8 cellular contexts compared by ENCODE assay signal in the genomic region with DNA sequence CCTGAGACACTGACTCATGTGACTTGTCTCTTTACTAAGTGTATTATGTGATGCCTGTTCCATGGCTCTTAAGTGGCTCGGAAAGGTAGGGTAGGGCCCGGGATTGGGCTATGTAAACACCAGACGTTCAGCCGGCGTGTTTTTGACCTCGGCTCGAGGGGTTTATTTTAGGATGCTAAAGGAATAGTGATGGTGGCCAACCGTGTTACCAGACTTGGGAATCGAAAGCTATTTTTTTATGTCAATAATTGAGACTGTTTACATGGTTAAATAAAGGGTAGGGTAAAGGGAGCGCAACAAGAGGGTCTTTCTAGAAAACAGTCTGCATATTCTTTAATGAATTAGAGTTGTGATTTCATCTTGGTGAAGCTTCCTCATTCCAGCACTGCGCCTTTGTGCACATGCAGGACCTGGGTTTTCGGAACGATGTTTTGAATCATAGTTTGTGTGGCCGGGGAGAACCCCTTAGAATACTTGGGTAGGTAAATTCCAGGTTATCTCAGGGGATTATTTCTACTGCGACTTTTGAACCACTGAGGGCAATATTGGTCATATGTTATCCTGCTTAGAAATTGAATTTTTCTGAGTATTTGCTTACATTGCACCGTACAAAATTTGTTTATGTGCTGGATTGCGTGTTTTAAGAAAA.
DNase-seq lines count a peak whose midpoint lies in the region; ATAC-seq and TF ChIP-seq lines count a peak whose summit lies in the region.

No MANE protein-coding gene starts in this region.

- ATAC-seq in GM18909 (IDR thresholded peaks at IDR 0.05; ENCODE audit: poor library complexity, unreplicated experiment) (peak; percentile 26), HG03521 (IDR thresholded peaks at IDR 0.05; ENCODE audit: unreplicated experiment) (peak; percentile 2), GM19351 (IDR thresholded peaks at IDR 0.05; ENCODE audit: unreplicated experiment) (no peak)

- no peak for TF ChIP-seq CTCF in AG10803 (conservative IDR thresholded peaks at IDR 0.05; ENCODE audit: low read length)
- TF ChIP-seq CTCF in astrocyte of the cerebellum (IDR thresholded peaks at IDR 0.05; ENCODE audit: low read depth, low read length, missing control alignments): no peak

- peak overlapping the region; percentile 93 for H3K9ac ChIP-seq in SK-N-MC (ENCODE audit: insufficient read length)

- in situ Hi-C loops in astrocyte of the cerebellum (cut with HindIII; ENCODE audit: low sequenced_read_pairs): no loop called here

- H3K4me3 ChIP-seq in AG10803 (ENCODE audit: low read length) (peak overlapping the region; percentile 67), SK-N-MC (peak overlapping the region; percentile 99), astrocyte of the cerebellum (ENCODE audit: low read depth, low read length) (peak overlapping the region; percentile 91)

- DNase-seq in AG10803 (ENCODE audit: low read depth): peak; percentile 31
- DNase-seq in SK-N-MC (ENCODE audit: low read depth, low spot score): no peak
- DNase-seq in astrocyte of the cerebellum (ENCODE audit: low read depth): no peak
- DNase-seq in inferior parietal cortex (ENCODE audit: extremely low spot score): peak; percentile 47
- DNase-seq in stimulated activated CD4-positive, alpha-beta T cell treated with anti-CD3 and anti-CD28 coated beads, Interleukin-12 subunit alpha, Interleukin-12 subunit beta, amount 100 ng/mL, for 48 hours (ENCODE audit: low read depth in 2 of 3, low spot score in 1 of 3): peak; percentile 20 to 31 (median 30)

- H3K27ac ChIP-seq in SK-N-MC: no peak overlapping the region

- no peaks in the 10 kb centered on the region for H3K9me3 ChIP-seq in SK-N-MC (ENCODE audit: low read depth, low read length)

- no peaks in the 10 kb centered on the region for H3K36me3 ChIP-seq in SK-N-MC (ENCODE audit: insufficient read depth, low read length)

Comparison
In these comparisons a context has a peak if more than half of its experiments do, and no peak if none do; other contexts are left out.
1. DNase-seq: peak in AG10803 (single experiment), inferior parietal cortex (single experiment) and stimulated activated CD4-positive, alpha-beta T cell treated with anti-CD3 and anti-CD28 coated beads, Interleukin-12 subunit alpha, Interleukin-12 subunit beta, amount 100 ng/mL, for 48 hours (3 of 3); none in SK-N-MC (single experiment) and astrocyte of the cerebellum (single experiment).
2. Peak in every context shown above with its lines, with median percentiles within 50 percentile points of each other: H3K4me3 ChIP-seq.